Comparison of ENCODE assay signal across 19 cellular contexts in the genomic region with DNA sequence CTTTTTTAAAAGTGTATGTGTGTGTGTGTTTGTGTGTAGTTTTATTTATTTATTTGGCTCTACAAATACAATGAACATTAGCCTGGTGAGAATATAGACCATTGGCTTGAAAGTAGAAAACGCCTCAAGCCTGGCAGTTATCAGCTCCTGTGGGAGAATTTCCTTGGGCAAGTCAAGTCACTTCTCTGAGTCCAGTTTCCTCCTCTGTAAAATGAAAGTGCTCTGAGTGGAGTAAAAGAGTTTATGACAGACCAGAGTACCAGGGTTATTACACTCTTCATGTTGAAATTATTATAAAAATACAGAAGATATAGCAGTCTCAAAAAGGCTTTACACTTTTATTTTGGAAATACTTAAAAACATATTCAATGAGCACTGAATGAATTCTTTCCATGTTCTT. TPM values are rescaled to one million over a fixed set of nuclear protein-coding genes. Genes with fewer than 3 reads are reported as not detected.
DNase-seq lines count a peak whose midpoint lies in the region; ATAC-seq, FAIRE-seq and TF ChIP-seq lines count a peak whose summit lies in the region.
"Had no signal": no experiment of that assay in that cellular context is flagged by ENCODE, and none has a peak within 500 bp of the region (broad histone marks: within the 10 kb centered on the region; RNA-seq: fewer than 3 reads in every experiment).

No MANE protein-coding gene starts in this region.

- peak; percentile 67 for FAIRE-seq in H54 (lab: Jason Lieb, UNC)
- FAIRE-seq: D721Med, G401.6, GM12891, K562 had no signal

- no peaks in the 10 kb centered on the region for H3K36me3 Mint-ChIP-seq in CD14-positive monocyte
- H3K36me3 Mint-ChIP-seq in stimulated activated effector memory CD8-positive, alpha-beta T cell treated with anti-CD3 and anti-CD28 coated beads, Interleukin-12 subunit alpha, Interleukin-12 subunit beta, amount 100 ng/mL, for 72 hours: no peaks in the 10 kb centered on the region

- no peak overlapping the region for H3K27ac Mint-ChIP-seq in CD14-positive monocyte
- H3K27ac Mint-ChIP-seq in stimulated activated effector memory CD8-positive, alpha-beta T cell treated with anti-CD3 and anti-CD28 coated beads, Interleukin-12 subunit alpha, Interleukin-12 subunit beta, amount 100 ng/mL, for 72 hours: no peak overlapping the region
- H3K27ac Mint-ChIP-seq: B cell; CD4-positive, alpha-beta T cell; GM23338 had no signal

- TF ChIP-seq CTCF in mucosa of descending colon (IDR thresholded peaks at IDR 0.05) (no peak), CD14-positive monocyte (IDR thresholded peaks at IDR 0.05) (no peak)

- DNase-seq in H54 (ENCODE audit: insufficient read length, low spot score) (no peak), OCI-M1 (lab: John Stamatoyannopoulos, UW) (peak; percentile 56), mucosa of descending colon (no peak), CD14-positive monocyte (ENCODE audit: low spot score) (no peak)
- no peak for DNase-seq in effector CD8-positive, alpha-beta T cell (lab: John Stamatoyannopoulos, UW)
- no peak for DNase-seq in stimulated activated effector memory CD8-positive, alpha-beta T cell treated with anti-CD3 and anti-CD28 coated beads, Interleukin-12 subunit alpha, Interleukin-12 subunit beta, amount 100 ng/mL, for 72 hours (ENCODE audit: low spot score in 2 of 2)
- DNase-seq: 8988T; C1 segment of cervical spinal cord; Caco-2; CD4-positive, alpha-beta T cell; H7 had no signal

- intact Hi-C loops in mucosa of descending colon (cut with DNase I, micrococcal nuclease): no loop called here
- intact Hi-C loops in CD14-positive monocyte (cut with micrococcal nuclease): no loop called here

- H3K9me3 Mint-ChIP-seq in CD14-positive monocyte: no peaks in the 10 kb centered on the region
- no peaks in the 10 kb centered on the region for H3K9me3 Mint-ChIP-seq in stimulated activated effector memory CD8-positive, alpha-beta T cell treated with anti-CD3 and anti-CD28 coated beads, Interleukin-12 subunit alpha, Interleukin-12 subunit beta, amount 100 ng/mL, for 72 hours
- H3K9me3 Mint-ChIP-seq: CD4-positive, alpha-beta T cell; GM23338 had no signal

- no peaks in the 10 kb centered on the region for H3K36me3 ChIP-seq in mucosa of descending colon (ENCODE audit: low read depth)

- no peak overlapping the region for H3K4me3 Mint-ChIP-seq in CD14-positive monocyte
- no peak overlapping the region for H3K4me3 Mint-ChIP-seq in stimulated activated effector memory CD8-positive, alpha-beta T cell treated with anti-CD3 and anti-CD28 coated beads, Interleukin-12 subunit alpha, Interleukin-12 subunit beta, amount 100 ng/mL, for 72 hours
- H3K4me3 Mint-ChIP-seq: B cell; CD4-positive, alpha-beta T cell; GM23338 had no signal

- peaks cover 24% of the 10 kb centered on the region for H3K4me1 ChIP-seq in mucosa of descending colon (ENCODE audit: low read depth)

- no peaks in the 10 kb centered on the region for H3K9me3 ChIP-seq in mucosa of descending colon
- H3K9me3 ChIP-seq: Caco-2 had no signal

- ATAC-seq in mucosa of descending colon: peak; percentile 67
- no peak for ATAC-seq in HG03469 (IDR thresholded peaks at IDR 0.05; ENCODE audit: unreplicated experiment)
- ATAC-seq in stimulated activated effector memory CD8-positive, alpha-beta T cell treated with anti-CD3 and anti-CD28 coated beads, Interleukin-12 subunit alpha, Interleukin-12 subunit beta, amount 100 ng/mL, for 72 hours: no peak
- ATAC-seq: GM23338, HCT116, K562 had no signal

- TF ChIP-seq POLR2A in H54 (IDR thresholded peaks at IDR 0.05; ENCODE audit: low read depth, low read length): no peak

- no peak overlapping the region for H3K4me3 ChIP-seq in mucosa of descending colon
- H3K4me3 ChIP-seq: GM23338, K562 had no signal

- no peaks in the 10 kb centered on the region for H3K4me1 Mint-ChIP-seq in CD14-positive monocyte
- no peaks in the 10 kb centered on the region for H3K4me1 Mint-ChIP-seq in stimulated activated effector memory CD8-positive, alpha-beta T cell treated with anti-CD3 and anti-CD28 coated beads, Interleukin-12 subunit alpha, Interleukin-12 subunit beta, amount 100 ng/mL, for 72 hours
- H3K4me1 Mint-ChIP-seq: B cell, GM23338 had no signal

- H3K27me3 Mint-ChIP-seq in CD14-positive monocyte (ENCODE audit: low read depth in 3 of 3): peaks cover 0 to 1% (median 0%) of the 10 kb centered on the region in 3 donors

RNA-seq across cellular contexts. Expression of a gene that starts 10.1 kb away (rescaled TPM):
- total RNA-seq in mucosa of descending colon: 1 to 10 TPM; 5.8 to 8.0 (median 6.9) TPM
- polyA plus RNA-seq in CD14-positive monocyte: under 1 TPM; 0.41 to 0.62 TPM
- total RNA-seq: CD4-positive, alpha-beta T cell had no signal
